9 cellular contexts compared by ENCODE assay signal in the genomic region with DNA sequence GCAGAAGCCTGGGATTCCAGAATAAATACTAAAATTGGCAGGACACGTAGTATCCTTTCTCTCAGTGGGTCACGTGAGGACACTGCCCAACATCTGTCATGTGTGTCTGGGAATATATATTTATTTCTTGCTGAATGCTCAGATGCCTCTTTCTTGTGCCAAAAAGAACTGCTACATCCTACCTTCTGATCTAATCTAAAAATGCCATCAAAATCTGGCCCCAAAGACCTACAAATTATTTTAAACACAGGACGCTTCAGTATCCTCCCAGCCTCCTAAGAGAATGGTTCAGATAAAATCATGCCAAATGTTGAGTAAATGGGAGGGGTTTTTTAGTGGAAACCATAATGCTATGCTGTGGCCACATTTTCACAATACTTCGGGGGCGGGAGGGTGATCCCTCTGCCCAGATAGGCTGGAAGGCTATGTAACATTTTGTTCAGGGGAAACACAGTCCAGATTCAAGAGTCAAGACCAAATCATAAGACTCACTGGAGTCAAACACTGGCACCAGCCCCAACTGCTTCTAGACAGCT. TPM values are rescaled to one million over a fixed set of nuclear protein-coding genes. Genes with fewer than 3 reads are reported as not detected.
DNase-seq lines count a peak whose midpoint lies in the region; ATAC-seq, FAIRE-seq and TF ChIP-seq lines count a peak whose summit lies in the region.
"Had no signal": no experiment of that assay in that cellular context is flagged by ENCODE, and none has a peak within 500 bp of the region (broad histone marks: within the 10 kb centered on the region; RNA-seq: fewer than 3 reads in every experiment).

No MANE protein-coding gene starts in this region.

- H3K36me3 Mint-ChIP-seq in activated CD8-positive, alpha-beta T cell treated with anti-CD3 and anti-CD28 coated beads for 36 hours (ENCODE audit: low read depth): peaks cover 28% of the 10 kb centered on the region
- peaks cover 34% of the 10 kb centered on the region for H3K36me3 Mint-ChIP-seq in activated CD8-positive, alpha-beta T cell treated with anti-CD3 and anti-CD28 coated beads, Interleukin-2, amount 10 ng/mL, durations not matched to agents 7 days and 5 days (ENCODE audit: low read depth)
- H3K36me3 Mint-ChIP-seq in memory B cell: peaks cover 28% of the 10 kb centered on the region

- no peaks in the 10 kb centered on the region for H3K9me3 ChIP-seq in upper lobe of right lung
- H3K9me3 ChIP-seq: Caco-2 had no signal

- peaks cover 55% of the 10 kb centered on the region for H3K4me1 ChIP-seq in upper lobe of right lung

- POLR2A ChIA-PET in activated CD8-positive, alpha-beta T cell treated with anti-CD3 and anti-CD28 coated beads for 36 hours (lab: Charles Lee): interaction anchor here (0.6 kb wide), 1 partner anchor 527 kb away, joined by 3 read pairs; no protein-coding TSS in a partner anchor
- POLR2A ChIA-PET in activated CD8-positive, alpha-beta T cell treated with anti-CD3 and anti-CD28 coated beads, Interleukin-2, amount 10 ng/mL, durations not matched to agents 7 days and 5 days (lab: Charles Lee): no interaction called here

- FAIRE-seq in GM12891 (lab: Jason Lieb, UNC): no peak

- no peaks in the 10 kb centered on the region for H3K9me3 Mint-ChIP-seq in activated CD8-positive, alpha-beta T cell treated with anti-CD3 and anti-CD28 coated beads for 36 hours
- no peaks in the 10 kb centered on the region for H3K9me3 Mint-ChIP-seq in activated CD8-positive, alpha-beta T cell treated with anti-CD3 and anti-CD28 coated beads, Interleukin-2, amount 10 ng/mL, durations not matched to agents 7 days and 5 days (ENCODE audit: insufficient read depth)
- no peaks in the 10 kb centered on the region for H3K9me3 Mint-ChIP-seq in memory B cell

- ATAC-seq in activated CD8-positive, alpha-beta T cell treated with anti-CD3 and anti-CD28 coated beads for 36 hours: peak; percentile 62
- no peak for ATAC-seq in activated CD8-positive, alpha-beta T cell treated with anti-CD3 and anti-CD28 coated beads, Interleukin-2, amount 10 ng/mL, durations not matched to agents 7 days and 5 days
- no peak for ATAC-seq in memory B cell (ENCODE audit: low read depth)
- peak; percentile 83 for ATAC-seq in upper lobe of right lung
- no peak for ATAC-seq in HG03159 (IDR thresholded peaks at IDR 0.05; ENCODE audit: unreplicated experiment)

- peak overlapping the region; percentile 21 for H3K27ac ChIP-seq in brain microvascular endothelial cell
- H3K27ac ChIP-seq in upper lobe of right lung: peak overlapping the region; percentile 84

- in situ Hi-C loops in brain microvascular endothelial cell (cut with HindIII; ENCODE audit: low pct_ligation_motif_present, low sequenced_read_pairs): no loop called here

- peak overlapping the region; percentile 31 for H3K27ac Mint-ChIP-seq in activated CD8-positive, alpha-beta T cell treated with anti-CD3 and anti-CD28 coated beads for 36 hours
- no peak overlapping the region for H3K27ac Mint-ChIP-seq in activated CD8-positive, alpha-beta T cell treated with anti-CD3 and anti-CD28 coated beads, Interleukin-2, amount 10 ng/mL, durations not matched to agents 7 days and 5 days
- H3K27ac Mint-ChIP-seq in memory B cell: peak overlapping the region; percentile 55

- no peak for TF ChIP-seq POLR2A in GM12891 (IDR thresholded peaks at IDR 0.05; ENCODE audit: low read depth, low read length)

- H3K4me3 ChIP-seq in brain microvascular endothelial cell (ENCODE audit: low read depth, low read length) (no peak overlapping the region), upper lobe of right lung (no peak overlapping the region)

- no peak overlapping the region for H3K4me3 Mint-ChIP-seq in activated CD8-positive, alpha-beta T cell treated with anti-CD3 and anti-CD28 coated beads for 36 hours
- no peak overlapping the region for H3K4me3 Mint-ChIP-seq in activated CD8-positive, alpha-beta T cell treated with anti-CD3 and anti-CD28 coated beads, Interleukin-2, amount 10 ng/mL, durations not matched to agents 7 days and 5 days
- H3K4me3 Mint-ChIP-seq in memory B cell: no peak overlapping the region

- H3K27me3 ChIP-seq in brain microvascular endothelial cell (replicated peaks): no peaks in the 10 kb centered on the region
- H3K27me3 ChIP-seq in upper lobe of right lung: no peaks in the 10 kb centered on the region

- H3K27me3 Mint-ChIP-seq in activated CD8-positive, alpha-beta T cell treated with anti-CD3 and anti-CD28 coated beads for 36 hours: no peaks in the 10 kb centered on the region
- no peaks in the 10 kb centered on the region for H3K27me3 Mint-ChIP-seq in activated CD8-positive, alpha-beta T cell treated with anti-CD3 and anti-CD28 coated beads, Interleukin-2, amount 10 ng/mL, durations not matched to agents 7 days and 5 days (ENCODE audit: low read depth)
- H3K27me3 Mint-ChIP-seq in memory B cell: no peaks in the 10 kb centered on the region

- TF ChIP-seq CTCF in activated CD8-positive, alpha-beta T cell treated with anti-CD3 and anti-CD28 coated beads for 36 hours (IDR thresholded peaks at IDR 0.05): no peak
- TF ChIP-seq CTCF in brain microvascular endothelial cell (IDR thresholded peaks at IDR 0.05; ENCODE audit: low read depth, low read length, missing control alignments): no peak
- no peak for TF ChIP-seq CTCF in upper lobe of right lung (IDR thresholded peaks at IDR 0.05)

- intact Hi-C loops in activated CD8-positive, alpha-beta T cell treated with anti-CD3 and anti-CD28 coated beads for 36 hours (cut with micrococcal nuclease): no loop called here
- intact Hi-C loops in upper lobe of right lung (cut with DNase I): no loop called here

- H3K36me3 ChIP-seq in brain microvascular endothelial cell (replicated peaks) (peaks cover 4% of the 10 kb centered on the region), upper lobe of right lung (peaks cover 41% of the 10 kb centered on the region)

- H3K4me1 Mint-ChIP-seq in activated CD8-positive, alpha-beta T cell treated with anti-CD3 and anti-CD28 coated beads for 36 hours (ENCODE audit: low read depth): peaks cover 27% of the 10 kb centered on the region
- H3K4me1 Mint-ChIP-seq in activated CD8-positive, alpha-beta T cell treated with anti-CD3 and anti-CD28 coated beads, Interleukin-2, amount 10 ng/mL, durations not matched to agents 7 days and 5 days (ENCODE audit: low read depth): peaks cover 2% of the 10 kb centered on the region
- peaks cover 5% of the 10 kb centered on the region for H3K4me1 Mint-ChIP-seq in memory B cell

- CTCF ChIA-PET in activated CD8-positive, alpha-beta T cell treated with anti-CD3 and anti-CD28 coated beads for 36 hours (lab: Charles Lee): interaction anchor here (0.8 to 9.0 kb wide), 3 partner anchors 61 to 162 kb away, joined by 3 to 155 read pairs (median 3); no protein-coding TSS in a partner anchor
- CTCF ChIA-PET in activated CD8-positive, alpha-beta T cell treated with anti-CD3 and anti-CD28 coated beads, Interleukin-2, amount 10 ng/mL, durations not matched to agents 7 days and 5 days (lab: Charles Lee): no interaction called here

- DNase-seq in activated CD8-positive, alpha-beta T cell treated with anti-CD3 and anti-CD28 coated beads for 36 hours: peak; percentile 46
- no peak for DNase-seq in activated CD8-positive, alpha-beta T cell treated with anti-CD3 and anti-CD28 coated beads, Interleukin-2, amount 10 ng/mL, durations not matched to agents 7 days and 5 days
- DNase-seq in brain microvascular endothelial cell: peak; percentile 49
- DNase-seq in memory B cell (ENCODE audit: low spot score in 2 of 2): no peak
- DNase-seq in upper lobe of right lung: peak; percentile 73
- no peak for DNase-seq in T-helper 9 cell
- DNase-seq in GM12891 (ENCODE audit: insufficient read length, low spot score): no peak
- DNase-seq: Caco-2 had no signal

TF ChIP-seq in GM12891, 5 proteins besides CTCF, POLR2A, EP300 and RAD21:
- TF ChIP-seq PAX5 (IDR thresholded peaks at IDR 0.05; ENCODE audit: insufficient read depth, low read length, severe bottlenecking) (no peak), SPI1 (IDR thresholded peaks at IDR 0.05; ENCODE audit: low read depth, low read length) (no peak), POLR2AphosphoS5 (IDR thresholded peaks at IDR 0.05; ENCODE audit: low read depth, low read length) (no peak), POU2F2 (IDR thresholded peaks at IDR 0.05; ENCODE audit: low read depth, low read length) (no peak), TAF1 (IDR thresholded peaks at IDR 0.05; ENCODE audit: low read depth, low read length) (no peak)

RNA-seq across cellular contexts. Expression of gene CORO6, which starts 22.9 kb away (rescaled TPM):
- total RNA-seq in activated CD8-positive, alpha-beta T cell treated with anti-CD3 and anti-CD28 coated beads for 36 hours: 10 to 100 TPM; 11.6 to 13.0 TPM
- 1 to 10 TPM; 6.2 to 6.3 TPM for total RNA-seq in activated CD8-positive, alpha-beta T cell treated with anti-CD3 and anti-CD28 coated beads, Interleukin-2, amount 10 ng/mL, durations not matched to agents 7 days and 5 days
- total RNA-seq in upper lobe of right lung: 7.7 TPM
- 1.5 TPM for polyA plus RNA-seq in GM12891 (2012; ENCODE audit: low read depth, missing spikeins)

RNA-seq across cellular contexts. Expression of gene ANKRD13B, which starts 52.7 kb away (rescaled TPM):
- total RNA-seq in activated CD8-positive, alpha-beta T cell treated with anti-CD3 and anti-CD28 coated beads for 36 hours: 10 to 100 TPM; 22.8 to 22.9 TPM
- total RNA-seq in activated CD8-positive, alpha-beta T cell treated with anti-CD3 and anti-CD28 coated beads, Interleukin-2, amount 10 ng/mL, durations not matched to agents 7 days and 5 days: 10 to 100 TPM; 11.2 to 12.5 TPM
- 6.8 TPM for total RNA-seq in upper lobe of right lung
- polyA plus RNA-seq in GM12891 (2012; ENCODE audit: low read depth, missing spikeins): 1.4 TPM

RNA-seq across cellular contexts. Expression of gene GIT1, which starts 56.1 kb away (rescaled TPM):
- total RNA-seq in activated CD8-positive, alpha-beta T cell treated with anti-CD3 and anti-CD28 coated beads for 36 hours: 10 to 100 TPM; 54.8 to 59.3 TPM
- 10 to 100 TPM; 72.7 to 75.1 TPM for total RNA-seq in activated CD8-positive, alpha-beta T cell treated with anti-CD3 and anti-CD28 coated beads, Interleukin-2, amount 10 ng/mL, durations not matched to agents 7 days and 5 days
- 64.8 TPM for total RNA-seq in upper lobe of right lung
- polyA plus RNA-seq in GM12891 (2012; ENCODE audit: low read depth, missing spikeins): 13.2 TPM

Comparison
In these comparisons a context has a peak if more than half of its experiments do, and no peak if none do; other contexts are left out.
1. ATAC-seq: peak in activated CD8-positive, alpha-beta T cell treated with anti-CD3 and anti-CD28 coated beads for 36 hours (single experiment) and upper lobe of right lung (single experiment); none in activated CD8-positive, alpha-beta T cell treated with anti-CD3 and anti-CD28 coated beads, Interleukin-2, amount 10 ng/mL, durations not matched to agents 7 days and 5 days (single experiment), memory B cell (single experiment) and HG03159 (single experiment).
2. DNase-seq: peak in activated CD8-positive, alpha-beta T cell treated with anti-CD3 and anti-CD28 coated beads for 36 hours (single experiment), brain microvascular endothelial cell (single experiment) and upper lobe of right lung (single experiment); none in activated CD8-positive, alpha-beta T cell treated with anti-CD3 and anti-CD28 coated beads, Interleukin-2, amount 10 ng/mL, durations not matched to agents 7 days and 5 days (single experiment), memory B cell (0 of 2), T-helper 9 cell (single experiment) and GM12891 (single experiment).